11 cellular contexts compared by ENCODE assay signal in genomic region chr10:114306116-114306973, GRCh38.
A peak's percentile ranks its signal among the peaks of the same experiment; 100 is the strongest.
DNase-seq lines count a peak whose midpoint lies in the region; ATAC-seq and TF ChIP-seq lines count a peak whose summit lies in the region.
"Had no signal": no experiment of that assay in that cellular context is flagged by ENCODE, and none has a peak within 500 bp of the region (broad histone marks: within the 10 kb centered on the region; RNA-seq: fewer than 3 reads in every experiment).

No MANE protein-coding gene starts in this region.

- H3K4me3 Mint-ChIP-seq in HFFc6 = peak overlapping the region; percentile 29; the same call in 1 of the 2 replicates
- no peak overlapping the region for H3K4me3 Mint-ChIP-seq in activated CD4-positive, alpha-beta T cell treated with anti-CD3 and anti-CD28 coated beads, Interleukin-2, amount 10 ng/mL, durations not matched to agents 7 days and 5 days

- CTCF ChIA-PET in AG04450 (lab: Charles Lee) = interaction anchor here (0.7 to 1.4 kb wide), 3 partner anchors 34 to 152 kb away, joined by 4 to 6 read pairs (median 6); no protein-coding TSS in a partner anchor
- CTCF ChIA-PET in activated CD4-positive, alpha-beta T cell treated with anti-CD3 and anti-CD28 coated beads, Interleukin-2, amount 10 ng/mL, durations not matched to agents 7 days and 5 days (lab: Charles Lee) = interaction anchor here (1.3 kb wide), 1 partner anchor 8 kb away, joined by 5 read pairs; no protein-coding TSS in a partner anchor
- CTCF ChIA-PET in HEK293T (lab: Yijun Ruan, JAX) = interaction anchor here (0.7 kb wide), 1 partner anchor 99 kb away, joined by 3 read pairs; no protein-coding TSS in a partner anchor

- POLR2A ChIA-PET in AG04450 (lab: Yijun Ruan, JAX) (interaction anchor here (1.1 to 1.5 kb wide), 2 partner anchors 51 to 515 kb away, joined by 3 to 4 read pairs; partner anchors contain the start of gene FHIP2A), HEK293T (lab: Yijun Ruan, JAX) (no interaction called here)
- POLR2A ChIA-PET in activated CD4-positive, alpha-beta T cell treated with anti-CD3 and anti-CD28 coated beads, Interleukin-2, amount 10 ng/mL, durations not matched to agents 7 days and 5 days (lab: Charles Lee) = no interaction called here

- peak; percentile 59 for DNase-seq in AG04450 (ENCODE audit: low read depth, low spot score)
- peak; percentile 94 for DNase-seq in HFFc6
- DNase-seq in astrocyte of the hippocampus (ENCODE audit: low read depth, low spot score) = peak; percentile 95
- DNase-seq in kidney glomerular epithelial cell (lab: John Stamatoyannopoulos, UW) = peak; percentile 98
- DNase-seq in activated CD4-positive, alpha-beta T cell treated with anti-CD3 and anti-CD28 coated beads, Interleukin-2, amount 10 ng/mL, durations not matched to agents 7 days and 5 days = no peak
- no peak for DNase-seq in HEK293T (ENCODE audit: extremely low spot score)
- DNase-seq in NCI-H510A (lab: John Stamatoyannopoulos, UW) = no peak
- DNase-seq: activated CD8-positive, alpha-beta memory T cell treated with anti-CD3 and anti-CD28 coated beads for 24 hours; NCI-H1048 had no signal

- no peaks in the 10 kb centered on the region for H3K36me3 Mint-ChIP-seq in HFFc6 (ENCODE audit: low read depth)
- H3K36me3 Mint-ChIP-seq in activated CD4-positive, alpha-beta T cell treated with anti-CD3 and anti-CD28 coated beads, Interleukin-2, amount 10 ng/mL, durations not matched to agents 7 days and 5 days (ENCODE audit: low read depth) = no peaks in the 10 kb centered on the region

- no peak overlapping the region for H3K4me3 ChIP-seq in AG04450 (ENCODE audit: low read depth, low read length)

- no peak for ATAC-seq in HG03460 (IDR thresholded peaks at IDR 0.05; ENCODE audit: unreplicated experiment)

- H3K27ac ChIP-seq in AG04450 (ENCODE audit: low read depth, low read length) = no peak overlapping the region

- H3K9me3 ChIP-seq in AG04450 (ENCODE audit: control insufficient read depth, insufficient read depth, low read length) = no peaks in the 10 kb centered on the region; the same call in 1 of the 2 replicates

- peaks cover 12% of the 10 kb centered on the region for H3K27me3 Mint-ChIP-seq in HFFc6 (ENCODE audit: insufficient read depth)
- peaks cover 5% of the 10 kb centered on the region for H3K27me3 Mint-ChIP-seq in activated CD4-positive, alpha-beta T cell treated with anti-CD3 and anti-CD28 coated beads, Interleukin-2, amount 10 ng/mL, durations not matched to agents 7 days and 5 days
- H3K27me3 Mint-ChIP-seq: memory B cell had no signal

- no peaks in the 10 kb centered on the region for H3K9me3 Mint-ChIP-seq in HFFc6
- H3K9me3 Mint-ChIP-seq in activated CD4-positive, alpha-beta T cell treated with anti-CD3 and anti-CD28 coated beads, Interleukin-2, amount 10 ng/mL, durations not matched to agents 7 days and 5 days = no peaks in the 10 kb centered on the region
- H3K9me3 Mint-ChIP-seq: memory B cell had no signal

- H3K4me1 Mint-ChIP-seq in HFFc6 (ENCODE audit: low read depth) = peaks cover 36% of the 10 kb centered on the region
- peaks cover 12% of the 10 kb centered on the region for H3K4me1 Mint-ChIP-seq in activated CD4-positive, alpha-beta T cell treated with anti-CD3 and anti-CD28 coated beads, Interleukin-2, amount 10 ng/mL, durations not matched to agents 7 days and 5 days

- H3K27ac Mint-ChIP-seq in HFFc6 = peak overlapping the region; percentile 30; the same call in 1 of the 2 replicates
- no peak overlapping the region for H3K27ac Mint-ChIP-seq in activated CD4-positive, alpha-beta T cell treated with anti-CD3 and anti-CD28 coated beads, Interleukin-2, amount 10 ng/mL, durations not matched to agents 7 days and 5 days
- H3K27ac Mint-ChIP-seq: memory B cell had no signal

- no peak for TF ChIP-seq CTCF in AG04450 (IDR thresholded peaks at IDR 0.05; ENCODE audit: low read depth, low read length)
- no peak for TF ChIP-seq CTCF in HFFc6 (IDR thresholded peaks at IDR 0.05)

- peaks cover 19% of the 10 kb centered on the region for H3K27me3 ChIP-seq in AG04450 (ENCODE audit: control insufficient read depth, insufficient read depth, low read length)

TF ChIP-seq in HEK293T, 16 proteins besides CTCF, POLR2A, EP300 and RAD21:
- TF ChIP-seq NFRKB (IDR thresholded peaks at IDR 0.05) (no peak), SUZ12 (IDR thresholded peaks at IDR 0.05) (no peak), BHLHE40 (IDR thresholded peaks at IDR 0.05; ENCODE audit: borderline replicate concordance) (no peak), FOXM1 (IDR thresholded peaks at IDR 0.05; ENCODE audit: borderline replicate concordance) (no peak), L3MBTL2 (conservative IDR thresholded peaks at IDR 0.05) (no peak), PKNOX1 (IDR thresholded peaks at IDR 0.05) (no peak), ZNF384 (IDR thresholded peaks at IDR 0.05) (no peak), LEF1 (IDR thresholded peaks at IDR 0.05; ENCODE audit: borderline replicate concordance) (no peak), SP1 (IDR thresholded peaks at IDR 0.05) (no peak), FOXK2 (IDR thresholded peaks at IDR 0.05) (no peak), HDGF (IDR thresholded peaks at IDR 0.05; ENCODE audit: borderline replicate concordance) (no peak), TARDBP (IDR thresholded peaks at IDR 0.05) (no peak), FOXA1 (IDR thresholded peaks at IDR 0.05) (no peak), CTBP1 (IDR thresholded peaks at IDR 0.05; ENCODE audit: borderline replicate concordance) (no peak)

Comparison
In these comparisons a context has a peak if more than half of its experiments do, and no peak if none do; other contexts are left out.
1. DNase-seq: peak in AG04450 (single experiment), HFFc6 (single experiment), astrocyte of the hippocampus (single experiment) and kidney glomerular epithelial cell (single experiment); none in activated CD4-positive, alpha-beta T cell treated with anti-CD3 and anti-CD28 coated beads, Interleukin-2, amount 10 ng/mL, durations not matched to agents 7 days and 5 days (single experiment), HEK293T (single experiment) and NCI-H510A (single experiment).